ENCODE assay signal across 23 cellular contexts in the genomic region with DNA sequence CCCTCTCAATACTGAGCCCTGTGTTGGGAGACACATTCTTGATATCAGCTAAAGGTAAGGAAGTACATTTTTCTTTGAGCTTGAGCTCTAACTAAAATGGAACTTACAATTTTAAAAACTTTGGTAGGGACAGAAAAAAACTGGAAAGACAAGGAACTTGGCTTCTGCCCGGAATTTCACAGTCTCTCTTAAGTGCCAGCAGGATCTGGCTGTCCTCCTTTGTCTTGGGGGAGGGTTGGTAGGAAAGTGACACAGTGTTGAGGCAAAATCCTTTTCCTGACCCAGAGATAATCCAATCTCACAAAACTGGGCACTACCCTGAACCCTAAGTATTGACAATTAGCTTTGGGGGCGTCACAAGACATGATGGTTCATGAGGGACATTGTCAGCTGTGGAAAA. TPM values are rescaled to one million over a fixed set of nuclear protein-coding genes. Genes with fewer than 3 reads are reported as not detected.
DNase-seq lines count a peak whose midpoint lies in the region; ATAC-seq and TF ChIP-seq lines count a peak whose summit lies in the region.
"Had no signal": no experiment of that assay in that cellular context is flagged by ENCODE, and none has a peak within 500 bp of the region (broad histone marks: within the 10 kb centered on the region; RNA-seq: fewer than 3 reads in every experiment).

No MANE protein-coding gene starts in this region.

- H3K4me3 ChIP-seq in heart left ventricle (no peak overlapping the region), endodermal cell (ENCODE audit: low read length) (no peak overlapping the region), trophoblast cell (ENCODE audit: low read depth, low read length) (no peak overlapping the region)
- H3K4me3 ChIP-seq: BLaER1 treated with 17β-estradiol and CSF1 and Interleukin-3, amounts not matched to agents 10 nM and 100 nM had no signal

- no peak overlapping the region for H3K4me2 ChIP-seq in trophoblast cell (ENCODE audit: low read length)
- H3K4me2 ChIP-seq: BLaER1 treated with 17β-estradiol and CSF1 and Interleukin-3, amounts not matched to agents 10 nM and 100 nM had no signal

- H3K4me1 ChIP-seq in heart left ventricle (no peaks in the 10 kb centered on the region), endodermal cell (ENCODE audit: control insufficient read depth, insufficient read depth, low read length) (peaks cover 3% of the 10 kb centered on the region), trophoblast cell (ENCODE audit: control insufficient read depth in 1 of 2, insufficient read depth in 2 of 2, low read length in 2 of 2) (peaks cover 0 to 2% of the 10 kb centered on the region in 2 experiments)
- H3K4me1 ChIP-seq: BLaER1 treated with 17β-estradiol and CSF1 and Interleukin-3, amounts not matched to agents 10 nM and 100 nM had no signal

- no peak overlapping the region for H3K23ac ChIP-seq in trophoblast cell (ENCODE audit: low read length)

- no peak overlapping the region for H2AFZ ChIP-seq in trophoblast cell (ENCODE audit: insufficient read depth, low read length, poor library complexity)

- WGBS in heart left ventricle, 4 donors: 23 to 42% (median 33%) methylated on average over 2 of the region's 2 CpGs
- WGBS in endodermal cell (ENCODE audit: insufficient coverage in 1 of 2, insufficient read length in 1 of 2), 2 experiments: 43 to 63% methylated on average over 1 to 2 of the region's 2 CpGs
- no CpG with 5 or more reads among the region's 2 CpGs for WGBS in trophoblast cell (ENCODE audit: extremely low coverage, insufficient coverage, insufficient read length)

- peaks cover 35% of the 10 kb centered on the region for H3K4me1 Mint-ChIP-seq in endodermal cell
- H3K4me1 Mint-ChIP-seq: CD8-positive, alpha-beta memory T cell had no signal

- H2BK120ac ChIP-seq in trophoblast cell (ENCODE audit: insufficient read depth, low read length, poor library complexity): no peak overlapping the region

- no peak overlapping the region for H2BK5ac ChIP-seq in trophoblast cell (ENCODE audit: low read depth, low read length, poor library complexity)

- POLR2A ChIA-PET in HEK293T (lab: Yijun Ruan, JAX): no interaction called here

- H3K9me3 Mint-ChIP-seq in endodermal cell: no peaks in the 10 kb centered on the region

- no peaks in the 10 kb centered on the region for H3K79me2 ChIP-seq in trophoblast cell (ENCODE audit: control insufficient read depth, insufficient read depth, low read length, poor library complexity)

- H3K4me3 Mint-ChIP-seq in endodermal cell: no peak overlapping the region
- H3K4me3 Mint-ChIP-seq: CD8-positive, alpha-beta memory T cell had no signal

- CTCF ChIA-PET in HEK293T (lab: Yijun Ruan, JAX): interaction anchor here (1.2 kb wide), 1 partner anchor 9 kb away, joined by 3 read pairs; no protein-coding TSS in a partner anchor

- no peak overlapping the region for H4K8ac ChIP-seq in trophoblast cell (ENCODE audit: low read depth, low read length)

- no peak overlapping the region for H3K4ac ChIP-seq in trophoblast cell (ENCODE audit: low read depth, low read length)

- H3K27me3 ChIP-seq in heart left ventricle: no peaks in the 10 kb centered on the region
- no peaks in the 10 kb centered on the region for H3K27me3 ChIP-seq in endodermal cell (ENCODE audit: control insufficient read depth, insufficient read depth, low read length, poor library complexity, severe bottlenecking)
- H3K27me3 ChIP-seq in trophoblast cell (ENCODE audit: insufficient read depth, low read length): no peaks in the 10 kb centered on the region
- H3K27me3 ChIP-seq: BLaER1 treated with 17β-estradiol and CSF1 and Interleukin-3, amounts not matched to agents 10 nM and 100 nM had no signal

- peak overlapping the region; percentile 69 for H3K27ac Mint-ChIP-seq in endodermal cell
- H3K27ac Mint-ChIP-seq: CD8-positive, alpha-beta memory T cell had no signal

- H3K27me3 Mint-ChIP-seq in endodermal cell (ENCODE audit: insufficient read depth): no peaks in the 10 kb centered on the region

- H4K91ac ChIP-seq in trophoblast cell (ENCODE audit: low read depth, low read length): no peak overlapping the region

- H4K12ac ChIP-seq in trophoblast cell (ENCODE audit: low read depth, low read length): no peak overlapping the region

- H2BK12ac ChIP-seq in trophoblast cell (ENCODE audit: low read length): no peak overlapping the region

- H3K36me3 ChIP-seq in heart left ventricle (no peaks in the 10 kb centered on the region), endodermal cell (ENCODE audit: control insufficient read depth, insufficient read depth, low read length) (no peaks in the 10 kb centered on the region), trophoblast cell (ENCODE audit: control insufficient read depth in 1 of 2, insufficient read depth in 2 of 2, low read length in 2 of 2) (no peaks in the 10 kb centered on the region)
- H3K36me3 ChIP-seq: BLaER1 treated with 17β-estradiol and CSF1 and Interleukin-3, amounts not matched to agents 10 nM and 100 nM had no signal

- no peaks in the 10 kb centered on the region for H3K9me3 ChIP-seq in heart left ventricle
- H3K9me3 ChIP-seq in endodermal cell (ENCODE audit: control insufficient read depth, low read length): no peaks in the 10 kb centered on the region
- H3K9me3 ChIP-seq in trophoblast cell (ENCODE audit: insufficient read depth, low read depth, low read length): no peaks in the 10 kb centered on the region
- H3K9me3 ChIP-seq: BLaER1 treated with 17β-estradiol and CSF1 and Interleukin-3, amounts not matched to agents 10 nM and 100 nM had no signal

- intact Hi-C loops in left cardiac atrium (cut with DNase I): no loop called here
- intact Hi-C loops in heart left ventricle (cut with DNase I): no loop called here

- no peak overlapping the region for H2AK5ac ChIP-seq in trophoblast cell (ENCODE audit: low read length)

- no peaks in the 10 kb centered on the region for H3K79me1 ChIP-seq in trophoblast cell (ENCODE audit: low read length)

- H3K9ac ChIP-seq in endodermal cell (ENCODE audit: extremely low read depth, low read length, poor library complexity, severe bottlenecking): no peak overlapping the region
- no peak overlapping the region for H3K9ac ChIP-seq in trophoblast cell (ENCODE audit: low read length)
- H3K9ac ChIP-seq: BLaER1 treated with 17β-estradiol and CSF1 and Interleukin-3, amounts not matched to agents 10 nM and 100 nM had no signal

- H3K18ac ChIP-seq in trophoblast cell (ENCODE audit: low read length): no peak overlapping the region

- peak; percentile 49 to 90 for ATAC-seq in left cardiac atrium
- no peak for ATAC-seq in heart left ventricle
- ATAC-seq in HG03135 (IDR thresholded peaks at IDR 0.05; ENCODE audit: unreplicated experiment): no peak

- TF ChIP-seq CTCF in heart left ventricle (IDR thresholded peaks at IDR 0.05): no peak
- no peak for TF ChIP-seq CTCF in endodermal cell (conservative IDR thresholded peaks at IDR 0.05)

- H3K27ac ChIP-seq in heart left ventricle (no peak overlapping the region), endodermal cell (ENCODE audit: low read depth, low read length) (no peak overlapping the region), trophoblast cell (ENCODE audit: low read depth, low read length) (no peak overlapping the region)
- H3K27ac ChIP-seq: BLaER1 treated with 17β-estradiol and CSF1 and Interleukin-3, amounts not matched to agents 10 nM and 100 nM; HL-60 had no signal

- no peak for TF ChIP-seq POLR2A in heart left ventricle (IDR thresholded peaks at IDR 0.05)

- DNase-seq in left cardiac atrium: no peak
- DNase-seq in heart left ventricle: no peak
- peak; percentile 78 for DNase-seq in NCI-H82 treated with DMSO at 0.1 percent for 48 hours (lab: John Stamatoyannopoulos, UW; ENCODE audit: unreplicated experiment)
- DNase-seq in endodermal cell: peak; percentile 53
- peak; percentile 0 to 13 for DNase-seq in trophoblast cell
- DNase-seq in activated CD4-positive, alpha-beta T cell treated with anti-CD3 and anti-CD28 coated beads, Interleukin-2, amount 50 U/mL, for 48 hours: no peak
- DNase-seq in HEK293T (ENCODE audit: extremely low spot score): no peak
- DNase-seq: CD8-positive, alpha-beta memory T cell; DMS53; EL; IMR-90; MM.1S; NCI-H1105; NCI-H2081; NCI-H2171 treated with DMSO at 0.1 percent for 48 hours; NCI-H446; NCI-H526 treated with DMSO at 0.1 percent for 48 hours; OCI-M1; RPMI8226 had no signal

- no peak overlapping the region for H3K14ac ChIP-seq in trophoblast cell (ENCODE audit: low read length)

- no peaks in the 10 kb centered on the region for H3K36me3 Mint-ChIP-seq in endodermal cell (ENCODE audit: low read depth)
- H3K36me3 Mint-ChIP-seq: CD8-positive, alpha-beta memory T cell had no signal

TF ChIP-seq in HEK293T, 16 proteins besides CTCF, POLR2A, EP300 and RAD21:
- no peak for TF ChIP-seq TARDBP (IDR thresholded peaks at IDR 0.05)
- no peak for TF ChIP-seq FOXK2 (IDR thresholded peaks at IDR 0.05)
- TF ChIP-seq SP1 (IDR thresholded peaks at IDR 0.05): no peak
- TF ChIP-seq NFRKB (IDR thresholded peaks at IDR 0.05): no peak
- no peak for TF ChIP-seq ELF4 (IDR thresholded peaks at IDR 0.05)
- TF ChIP-seq L3MBTL2 (conservative IDR thresholded peaks at IDR 0.05): no peak
- TF ChIP-seq ARNT (IDR thresholded peaks at IDR 0.05): no peak
- TF ChIP-seq FOXA1 (IDR thresholded peaks at IDR 0.05): no peak
TF ChIP-seq in HEK293T: peak in this region for 0.

RNA-seq across cellular contexts. Expression of a gene that starts 45.3 kb away (rescaled TPM):
- total RNA-seq in left cardiac atrium (under 1 TPM in 1 of 2 donors, not detected in 1; 0.34 TPM), heart left ventricle (under 1 TPM in 3 of 9 donors, not detected in 6; 0.07 to 0.16 (median 0.13) TPM), endodermal cell (under 1 TPM in 1 of 2 donors, not detected in 1; 0.18 TPM)
- polyA plus RNA-seq in heart left ventricle: under 1 TPM in 1 of 2 donors, not detected in 1; 0.14 TPM
- 0.07 TPM for polyA plus RNA-seq in endodermal cell (2013, experiment 1 of 2)
- polyA plus RNA-seq in endodermal cell (2013, experiment 2 of 2): 0.08 TPM
- 0.01 and 0.03 TPM in 2 replicates for polyA plus RNA-seq in trophoblast cell (2013)
- total RNA-seq: CD8-positive, alpha-beta memory T cell; H4 had no signal
- polyA plus RNA-seq: CD8-positive, alpha-beta memory T cell had no signal

Comparison
In these comparisons a context has a peak if more than half of its experiments do, and no peak if none do; other contexts are left out.
1. ATAC-seq: peak in left cardiac atrium (2 of 2); none in heart left ventricle (0 of 4) and HG03135 (single experiment).
2. DNase-seq: peak in NCI-H82 treated with DMSO at 0.1 percent for 48 hours (single experiment), endodermal cell (single experiment) and trophoblast cell (2 of 2); none in left cardiac atrium (single experiment), heart left ventricle (0 of 5), activated CD4-positive, alpha-beta T cell treated with anti-CD3 and anti-CD28 coated beads, Interleukin-2, amount 50 U/mL, for 48 hours (0 of 2) and HEK293T (single experiment).